Comparison of ENCODE assay signal across 1 cellular context in genomic region chr22:40721266-40721665, GRCh38.
TF ChIP-seq lines count a peak whose summit lies in the region.

No MANE protein-coding gene starts in this region.

TF ChIP-seq in GM23338, 12 proteins besides CTCF, POLR2A, EP300 and RAD21 (continued from another document):
- TF ChIP-seq ZNF462 (CRISPR knock-in tag; IDR thresholded peaks at IDR 0.05) (no peak), ZNF331 (CRISPR knock-in tag; IDR thresholded peaks at IDR 0.05; ENCODE audit: low read depth) (no peak), POLR2AphosphoS5 (IDR thresholded peaks at IDR 0.05; ENCODE audit: low read depth) (no peak), EZH2phosphoT487 (IDR thresholded peaks at IDR 0.05; ENCODE audit: unreplicated experiment) (no peak), ZNF114 (CRISPR knock-in tag; IDR thresholded peaks at IDR 0.05) (no peak), EZH2 (IDR thresholded peaks at IDR 0.05; ENCODE audit: low read depth, unreplicated experiment) (no peak), JUNB (IDR thresholded peaks at IDR 0.05; ENCODE audit: unreplicated experiment) (no peak), NANOG (IDR thresholded peaks at IDR 0.05; ENCODE audit: borderline replicate concordance) (no peak), REST (IDR thresholded peaks at IDR 0.05; ENCODE audit: unreplicated experiment) (no peak)
